Comparison of ENCODE assay signal across 8 cellular contexts in genomic region chr4:46389301-46389761, GRCh38. TPM values are rescaled to one million over a fixed set of nuclear protein-coding genes. Genes with fewer than 3 reads are reported as not detected.
DNase-seq lines count a peak whose midpoint lies in the region; ATAC-seq and TF ChIP-seq lines count a peak whose summit lies in the region.

No MANE protein-coding gene starts in this region.

- H3K27me3 ChIP-seq in mucosa of rectum (ENCODE audit: control insufficient read depth in 2 of 2, insufficient read depth in 2 of 2, low read length in 2 of 2) (peaks cover 14 to 15% of the 10 kb centered on the region in 2 donors), vagina (no peaks in the 10 kb centered on the region)

- TF ChIP-seq POLR2A in vagina (IDR thresholded peaks at IDR 0.05): no peak

- intact Hi-C loops in vagina (cut with DNase I): no loop called here

- ATAC-seq in activated naive CD8-positive, alpha-beta T cell treated with anti-CD3 and anti-CD28 coated beads, Interleukin-2, amount 50 U/mL, for 24 hours: no peak
- no peak for ATAC-seq in HG03565 (IDR thresholded peaks at IDR 0.05; ENCODE audit: unreplicated experiment)
- ATAC-seq in stimulated activated memory B cell treated with anti-CD40 and anti-IgM and Interleukin-4, amounts not matched to agents 10 μg/mL and 1 μg/mL and 100 μg/mL, for 72 hours: no peak

- H3K4me3 ChIP-seq in mucosa of rectum (ENCODE audit: low read length in 2 of 2) (peak overlapping the region; percentile 74 to 84), vagina (peak overlapping the region; percentile 37 to 40)

- peak overlapping the region; percentile 79 for H3K27ac ChIP-seq in cingulate gyrus (ENCODE audit: low read depth, low read length)
- H3K27ac ChIP-seq in mucosa of rectum (ENCODE audit: low read depth in 2 of 2, low read length in 2 of 2): peak overlapping the region; percentile 22 to 38
- no peak overlapping the region for H3K27ac ChIP-seq in vagina

- H3K36me3 ChIP-seq in mucosa of rectum (ENCODE audit: control insufficient read depth in 2 of 2, insufficient read depth in 2 of 2, low read length in 2 of 2) (no peaks in the 10 kb centered on the region), vagina (no peaks in the 10 kb centered on the region)

- H3K36me3 Mint-ChIP-seq in activated naive CD8-positive, alpha-beta T cell: no peaks in the 10 kb centered on the region
- no peaks in the 10 kb centered on the region for H3K36me3 Mint-ChIP-seq in activated naive CD8-positive, alpha-beta T cell treated with anti-CD3 and anti-CD28 coated beads, Interleukin-2, amount 50 U/mL, for 24 hours (ENCODE audit: low read depth)
- no peaks in the 10 kb centered on the region for H3K36me3 Mint-ChIP-seq in stimulated activated memory B cell treated with anti-CD40 and anti-IgM and Interleukin-4, amounts not matched to agents 10 μg/mL and 1 μg/mL and 100 μg/mL, for 72 hours

- peaks cover 27% of the 10 kb centered on the region for H3K27me3 Mint-ChIP-seq in activated naive CD8-positive, alpha-beta T cell
- H3K27me3 Mint-ChIP-seq in activated naive CD8-positive, alpha-beta T cell treated with anti-CD3 and anti-CD28 coated beads, Interleukin-2, amount 50 U/mL, for 24 hours: peaks cover 42% of the 10 kb centered on the region
- peaks cover 34% of the 10 kb centered on the region for H3K27me3 Mint-ChIP-seq in stimulated activated memory B cell treated with anti-CD40 and anti-IgM and Interleukin-4, amounts not matched to agents 10 μg/mL and 1 μg/mL and 100 μg/mL, for 72 hours

- no peak for DNase-seq in activated naive CD8-positive, alpha-beta T cell treated with anti-CD3 and anti-CD28 coated beads, Interleukin-2, amount 50 U/mL, for 24 hours
- DNase-seq in vagina (ENCODE audit: extremely low spot score in 2 of 2) (no peak), SIG-M5 treated with dmso at 0.1 percent for 504 hours (lab: John Stamatoyannopoulos, UW; ENCODE audit: unreplicated experiment) (no peak)

- no peak overlapping the region for H3K27ac Mint-ChIP-seq in activated naive CD8-positive, alpha-beta T cell
- no peak overlapping the region for H3K27ac Mint-ChIP-seq in activated naive CD8-positive, alpha-beta T cell treated with anti-CD3 and anti-CD28 coated beads, Interleukin-2, amount 50 U/mL, for 24 hours
- H3K27ac Mint-ChIP-seq in stimulated activated memory B cell treated with anti-CD40 and anti-IgM and Interleukin-4, amounts not matched to agents 10 μg/mL and 1 μg/mL and 100 μg/mL, for 72 hours: no peak overlapping the region

- H3K4me1 Mint-ChIP-seq in activated naive CD8-positive, alpha-beta T cell (ENCODE audit: low read depth): peaks cover 17% of the 10 kb centered on the region
- peaks cover 10% of the 10 kb centered on the region for H3K4me1 Mint-ChIP-seq in activated naive CD8-positive, alpha-beta T cell treated with anti-CD3 and anti-CD28 coated beads, Interleukin-2, amount 50 U/mL, for 24 hours
- peaks cover 11% of the 10 kb centered on the region for H3K4me1 Mint-ChIP-seq in stimulated activated memory B cell treated with anti-CD40 and anti-IgM and Interleukin-4, amounts not matched to agents 10 μg/mL and 1 μg/mL and 100 μg/mL, for 72 hours

- peak overlapping the region; percentile 59 for H3K4me3 Mint-ChIP-seq in activated naive CD8-positive, alpha-beta T cell
- H3K4me3 Mint-ChIP-seq in activated naive CD8-positive, alpha-beta T cell treated with anti-CD3 and anti-CD28 coated beads, Interleukin-2, amount 50 U/mL, for 24 hours: no peak overlapping the region
- no peak overlapping the region for H3K4me3 Mint-ChIP-seq in stimulated activated memory B cell treated with anti-CD40 and anti-IgM and Interleukin-4, amounts not matched to agents 10 μg/mL and 1 μg/mL and 100 μg/mL, for 72 hours

- no peaks in the 10 kb centered on the region for H3K9me3 ChIP-seq in mucosa of rectum (ENCODE audit: control insufficient read depth in 2 of 2, low read length in 2 of 2)
- H3K9me3 ChIP-seq in vagina: no peaks in the 10 kb centered on the region

- no peaks in the 10 kb centered on the region for H3K9me3 Mint-ChIP-seq in activated naive CD8-positive, alpha-beta T cell (ENCODE audit: low read depth)
- H3K9me3 Mint-ChIP-seq in activated naive CD8-positive, alpha-beta T cell treated with anti-CD3 and anti-CD28 coated beads, Interleukin-2, amount 50 U/mL, for 24 hours: no peaks in the 10 kb centered on the region
- H3K9me3 Mint-ChIP-seq in stimulated activated memory B cell treated with anti-CD40 and anti-IgM and Interleukin-4, amounts not matched to agents 10 μg/mL and 1 μg/mL and 100 μg/mL, for 72 hours: no peaks in the 10 kb centered on the region

- TF ChIP-seq CTCF in vagina (IDR thresholded peaks at IDR 0.05): no peak

- H3K4me1 ChIP-seq in mucosa of rectum (ENCODE audit: control insufficient read depth in 2 of 2, insufficient read depth in 2 of 2, low read length in 2 of 2) (peaks cover 3 to 11% of the 10 kb centered on the region in 2 donors), vagina (peaks cover 4% of the 10 kb centered on the region)

- peak overlapping the region; percentile 24 to 33 for H3K9ac ChIP-seq in mucosa of rectum (ENCODE audit: low read depth in 1 of 2, low read length in 2 of 2)

RNA-seq across cellular contexts. Expression of gene GABRA2, which starts 0.6 kb away (rescaled TPM):
- 4.2 TPM for total RNA-seq in vagina
